Comparison of ENCODE assay signal across 8 cellular contexts in the genomic region with DNA sequence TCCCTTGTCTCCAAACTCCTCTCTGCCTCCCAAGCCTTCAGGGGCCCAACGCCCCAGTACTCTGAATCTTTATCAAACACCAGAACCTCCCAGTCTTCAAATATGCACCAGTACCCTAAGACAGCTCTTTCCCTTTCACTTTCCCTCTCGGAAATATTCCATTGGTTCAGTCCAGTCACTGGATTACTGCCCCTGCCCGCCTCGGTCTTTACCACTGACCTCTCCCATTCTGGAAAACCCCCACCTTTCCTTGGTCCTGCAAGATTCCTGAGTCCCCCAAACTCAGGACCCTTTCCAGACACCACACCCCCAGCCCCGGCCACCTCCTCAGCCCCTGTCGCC. TPM values are rescaled to one million over a fixed set of nuclear protein-coding genes. Genes with fewer than 3 reads are reported as not detected.
DNase-seq lines count a peak whose midpoint lies in the region; ATAC-seq and TF ChIP-seq lines count a peak whose summit lies in the region.

No MANE protein-coding gene starts in this region.

- H3K4me1 Mint-ChIP-seq in memory B cell: peaks cover 29% of the 10 kb centered on the region

- H3K9me3 Mint-ChIP-seq in memory B cell: no peaks in the 10 kb centered on the region

- H3K4me2 ChIP-seq in OCI-LY1 (ENCODE audit: low read length): peak overlapping the region; percentile 72

- H2AFZ ChIP-seq in OCI-LY1 (ENCODE audit: low read length): no peak overlapping the region

- H3K9me3 ChIP-seq in OCI-LY1 (ENCODE audit: low read length) (no peaks in the 10 kb centered on the region), uterus (no peaks in the 10 kb centered on the region)

- TF ChIP-seq POLR2A in uterus (IDR thresholded peaks at IDR 0.05): no peak

- TF ChIP-seq CTCF in OCI-LY1 (IDR thresholded peaks at IDR 0.05; ENCODE audit: low read length): no peak
- no peak for TF ChIP-seq CTCF in coronary artery (IDR thresholded peaks at IDR 0.05)
- no peak for TF ChIP-seq CTCF in uterus (IDR thresholded peaks at IDR 0.05)

- no peaks in the 10 kb centered on the region for H3K9me2 ChIP-seq in OCI-LY1 (ENCODE audit: low read depth, low read length)

- H3K36me3 ChIP-seq in OCI-LY1 (ENCODE audit: insufficient read depth, low read length): peaks cover 7% of the 10 kb centered on the region; the same call in 1 of the 2 replicates
- H3K36me3 ChIP-seq in uterus: no peaks in the 10 kb centered on the region

- peak overlapping the region; percentile 89 for H3K4me3 Mint-ChIP-seq in memory B cell

- H3K79me2 ChIP-seq in OCI-LY1 (ENCODE audit: insufficient read depth, low read length): peaks cover 4% of the 10 kb centered on the region; the same call in 1 of the 2 replicates

- no peak for ATAC-seq in memory B cell (ENCODE audit: low read depth)

- H4K20me1 ChIP-seq in OCI-LY1 (ENCODE audit: insufficient read depth, low read length): no peaks in the 10 kb centered on the region

- DNase-seq in Caki2 (ENCODE audit: low read depth): peak; percentile 44
- no peak for DNase-seq in coronary artery (ENCODE audit: low spot score)
- DNase-seq in memory B cell (ENCODE audit: low spot score in 2 of 2): no peak
- no peak for DNase-seq in uterus
- no peak for DNase-seq in stimulated activated naive CD4-positive, alpha-beta T cell treated with Interleukin-2 at 50 U/mL for 16 hours (lab: John Stamatoyannopoulos, UW)
- no peak for DNase-seq in 8988T
- no peak for DNase-seq in D341Med (ENCODE audit: low spot score)

- peak overlapping the region; percentile 98 for H3K27ac Mint-ChIP-seq in memory B cell

- intact Hi-C loops in uterus (cut with DNase I; ENCODE audit: low total_unique reads): no loop called here

- no peaks in the 10 kb centered on the region for H3K27me3 Mint-ChIP-seq in memory B cell

- H3K27me3 ChIP-seq in OCI-LY1 (ENCODE audit: insufficient read depth, low read length) (no peaks in the 10 kb centered on the region), uterus (no peaks in the 10 kb centered on the region)

- H3K4me3 ChIP-seq in OCI-LY1 (ENCODE audit: low read depth, low read length, poor library complexity, severe bottlenecking) (peak overlapping the region; percentile 84), coronary artery (peak overlapping the region; percentile 93), uterus (peak overlapping the region; percentile 73 to 91)

- peaks cover 28% of the 10 kb centered on the region for H3K4me1 ChIP-seq in OCI-LY1 (ENCODE audit: insufficient read depth, low read length, severe bottlenecking)
- H3K4me1 ChIP-seq in uterus: no peaks in the 10 kb centered on the region

- in situ Hi-C loops in Caki2 (cut with HindIII; ENCODE audit: low pct_unique_long_range_greater_than_20kb, low sequenced_read_pairs): no loop called here

- H3F3A ChIP-seq in OCI-LY1 (ENCODE audit: insufficient read depth, low read length): no peaks in the 10 kb centered on the region

- H3K27ac ChIP-seq in OCI-LY1 (ENCODE audit: low read depth, low read length, poor library complexity, severe bottlenecking): no peak overlapping the region
- peak overlapping the region; percentile 85 to 99 for H3K27ac ChIP-seq in coronary artery
- peak overlapping the region; percentile 80 to 97 for H3K27ac ChIP-seq in uterus

- H3K36me3 Mint-ChIP-seq in memory B cell: peaks cover 17% of the 10 kb centered on the region

- H3K9ac ChIP-seq in OCI-LY1 (ENCODE audit: low read length): peak overlapping the region; percentile 79

RNA-seq across cellular contexts. Expression of a gene that starts 0.7 kb away (rescaled TPM):
- total RNA-seq in Caki2 (2014; rRNA removed; shearing (Covaris generic); ENCODE audit: low replicate concordance): 85.0 and 111 TPM in 2 replicates
- total RNA-seq in uterus: 10 to 100 TPM; 10.5 to 98.9 (median 27.5) TPM

RNA-seq across cellular contexts. Expression of a gene that starts 37.1 kb away (rescaled TPM):
- 569 and 576 TPM in 2 replicates for total RNA-seq in Caki2 (2014; rRNA removed; shearing (Covaris generic); ENCODE audit: low replicate concordance)
- total RNA-seq in uterus: 100 to 1,000 TPM in 1 of 4 donors, 10 to 100 TPM in 3; 19.4 to 112 (median 79.8) TPM
